ENCODE assay signal across 23 cellular contexts in genomic region chr1:5692649-5693048, GRCh38.
DNase-seq lines count a peak whose midpoint lies in the region; ATAC-seq, FAIRE-seq and TF ChIP-seq lines count a peak whose summit lies in the region.
"Had no signal": no experiment of that assay in that cellular context is flagged by ENCODE, and none has a peak within 500 bp of the region (broad histone marks: within the 10 kb centered on the region; RNA-seq: fewer than 3 reads in every experiment).

No MANE protein-coding gene starts in this region.

- no peaks in the 10 kb centered on the region for H3K36me3 ChIP-seq in HepG2 (replicated peaks in 1 of 2; ENCODE audit: control insufficient read depth in 1 of 2, insufficient read depth in 2 of 2, low read length in 2 of 2)
- no peaks in the 10 kb centered on the region for H3K36me3 ChIP-seq in right lobe of liver
- H3K36me3 ChIP-seq in hepatocyte (replicated peaks; ENCODE audit: insufficient read depth, low read depth): no peaks in the 10 kb centered on the region
- H3K36me3 ChIP-seq: BLaER1 had no signal

- H3K27ac ChIP-seq in HepG2 (ENCODE audit: extremely low read length, insufficient read depth, low read length) (no peak overlapping the region), right lobe of liver (no peak overlapping the region), hepatocyte (peak overlapping the region; percentile 42)
- H3K27ac ChIP-seq: 22Rv1, BLaER1, C4-2B, GM23248 had no signal

- TF ChIP-seq POLR2A in HepG2 (IDR thresholded peaks at IDR 0.05; ENCODE audit: insufficient read depth in 1 of 2, low read depth in 2 of 2, low read length in 2 of 2) (no peak), right lobe of liver (IDR thresholded peaks at IDR 0.05) (no peak)

- POLR2A ChIA-PET in HepG2 (lab: Yijun Ruan, JAX) (no interaction called here), MCF 10A (lab: Yijun Ruan, JAX) (no interaction called here)

- BruUV-seq in HepG2 (replicated peaks; lab: Mats Ljungman, UMichigan): no TSS peak
- BruUV-seq in MCF 10A (replicated peaks; lab: Mats Ljungman, UMichigan): no TSS peak

- H3K79me2 ChIP-seq in HepG2 (ENCODE audit: insufficient read depth, low read length): no peaks in the 10 kb centered on the region
- H3K79me2 ChIP-seq in hepatocyte: no peaks in the 10 kb centered on the region

- CTCF ChIA-PET in HepG2 (lab: Yijun Ruan, JAX; ENCODE audit: low intra/inter-chr PET ratio, low total read pairs) (no interaction called here), MCF 10A (lab: Yijun Ruan, JAX) (interaction anchor here (0.7 kb wide), 1 partner anchor 788 kb away, joined by 5 read pairs; no protein-coding TSS in a partner anchor)

- no peaks in the 10 kb centered on the region for H3K36me3 Mint-ChIP-seq in MCF 10A (ENCODE audit: insufficient read depth, unreplicated experiment)
- H3K36me3 Mint-ChIP-seq: CD8-positive, alpha-beta memory T cell had no signal

- H3K27me3 Mint-ChIP-seq in MCF 10A (ENCODE audit: insufficient read depth, unreplicated experiment): peaks cover 21% of the 10 kb centered on the region

- H3K4me1 ChIP-seq in HepG2 (ENCODE audit: insufficient read depth, low read length) (no peaks in the 10 kb centered on the region), right lobe of liver (no peaks in the 10 kb centered on the region), hepatocyte (ENCODE audit: insufficient read depth) (peaks cover 13% of the 10 kb centered on the region)

- H3K9me2 ChIP-seq in hepatocyte (replicated peaks; ENCODE audit: insufficient read depth): no peaks in the 10 kb centered on the region

- H3K4me2 ChIP-seq in HepG2 (ENCODE audit: low read depth, low read length) (no peak overlapping the region), hepatocyte (no peak overlapping the region)
- H3K4me2 ChIP-seq: BLaER1 had no signal

- DNase-seq in HepG2 (ENCODE audit: low spot score) (no peak), right lobe of liver (no peak), hepatocyte (ENCODE audit: low spot score) (peak; percentile 68), mesenteric fat pad (ENCODE audit: low spot score) (peak; percentile 55), D721Med (ENCODE audit: insufficient read length, low spot score) (no peak), MCF 10A (ENCODE audit: unreplicated experiment) (no peak), GM03348 (ENCODE audit: low spot score) (no peak)
- DNase-seq: CD4-positive, alpha-beta T cell; CD8-positive, alpha-beta memory T cell; DMS53; DMS79 treated with DMSO at 0.1 percent for 48 hours; GF-D8; GM23248; H9 had no signal

- no peak overlapping the region for H3K9ac ChIP-seq in HepG2 (ENCODE audit: insufficient read depth, low read depth, low read length)
- H3K9ac ChIP-seq: BLaER1, GM23248 had no signal

- no peak for FAIRE-seq in HepG2 (lab: Jason Lieb, UNC)
- no peak for FAIRE-seq in D721Med (lab: Jason Lieb, UNC)
- FAIRE-seq: A204.1, GM12878, GM19239 had no signal

- no peaks in the 10 kb centered on the region for H3K9me3 Mint-ChIP-seq in MCF 10A (ENCODE audit: unreplicated experiment)
- H3K9me3 Mint-ChIP-seq: CD4-positive, alpha-beta T cell; CD8-positive, alpha-beta memory T cell; H9 had no signal

- H2AFZ ChIP-seq in HepG2 (ENCODE audit: low read length) (no peak overlapping the region), hepatocyte (no peak overlapping the region)
- H2AFZ ChIP-seq: GM23248 had no signal

- in situ Hi-C loops in HepG2 (cut with HindIII; ENCODE audit: extremely low pct_ligation_motif_present, low pct_unique_long_range_greater_than_20kb): no loop called here

- TF ChIP-seq EP300 in HepG2 (IDR thresholded peaks at IDR 0.05; ENCODE audit: low read depth in 2 of 2, low read length in 2 of 2): no peak
- no peak for TF ChIP-seq EP300 in HepG2 (CRISPR knock-in tag; IDR thresholded peaks at IDR 0.05; ENCODE audit: borderline replicate concordance)

- no peaks in the 10 kb centered on the region for H3K9me3 ChIP-seq in HepG2 (ENCODE audit: low read length)
- H3K9me3 ChIP-seq in right lobe of liver: no peaks in the 10 kb centered on the region
- H3K9me3 ChIP-seq in hepatocyte (ENCODE audit: low read depth): no peaks in the 10 kb centered on the region
- H3K9me3 ChIP-seq: BLaER1 had no signal

- H3K27me3 ChIP-seq in HepG2 (ENCODE audit: control insufficient read depth in 1 of 2, insufficient read depth in 2 of 2, low read length in 2 of 2): peaks cover 1 to 20% of the 10 kb centered on the region in 2 experiments; a peak in 4 of 5 replicates
- no peaks in the 10 kb centered on the region for H3K27me3 ChIP-seq in right lobe of liver
- H3K27me3 ChIP-seq in hepatocyte: no peaks in the 10 kb centered on the region
- H3K27me3 ChIP-seq: BLaER1 had no signal

- no peak overlapping the region for H3K4me3 Mint-ChIP-seq in MCF 10A (ENCODE audit: unreplicated experiment)
- H3K4me3 Mint-ChIP-seq: B cell; CD4-positive, alpha-beta T cell; CD8-positive, alpha-beta memory T cell; H9 had no signal

- TF ChIP-seq CTCF in HepG2 (CRISPR knock-in tag; IDR thresholded peaks at IDR 0.05) (no peak), right lobe of liver (IDR thresholded peaks at IDR 0.05) (no peak), hepatocyte (IDR thresholded peaks at IDR 0.05; ENCODE audit: poor library complexity) (no peak), D721Med (IDR thresholded peaks at IDR 0.05; ENCODE audit: insufficient read depth, missing control alignments) (no peak), MCF 10A (IDR thresholded peaks at IDR 0.05; ENCODE audit: unreplicated experiment) (no peak)

- TF ChIP-seq RAD21 in HepG2 (CRISPR knock-in tag; IDR thresholded peaks at IDR 0.05): no peak

- H3K4me1 Mint-ChIP-seq in MCF 10A (ENCODE audit: insufficient read depth, unreplicated experiment): no peaks in the 10 kb centered on the region
- H3K4me1 Mint-ChIP-seq: B cell; CD8-positive, alpha-beta memory T cell had no signal

- no peaks in the 10 kb centered on the region for H4K20me1 ChIP-seq in HepG2 (ENCODE audit: insufficient read depth, low read length)
- H4K20me1 ChIP-seq in hepatocyte (ENCODE audit: insufficient read depth, poor library complexity, severe bottlenecking): no peaks in the 10 kb centered on the region
- H4K20me1 ChIP-seq: BLaER1 had no signal

- H3K4me3 ChIP-seq in HepG2 (replicated peaks in 1 of 3; ENCODE audit: insufficient read depth in 1 of 3, low read depth in 2 of 3, low read length in 3 of 3) (no peak overlapping the region), right lobe of liver (no peak overlapping the region), hepatocyte (no peak overlapping the region)
- H3K4me3 ChIP-seq: BLaER1, GM12878, GM23248 had no signal

- WGBS in HepG2 (ENCODE audit: low lambda C conversion rate): 0% methylated on average over 3 of the region's 6 CpGs
- WGBS in right lobe of liver (ENCODE audit: insufficient coverage, low coverage, low lambda C conversion rate, missing lambda C conversion rate): 52% methylated on average over 2 of the region's 6 CpGs
- 77% methylated on average over 5 of the region's 6 CpGs for WGBS in hepatocyte (ENCODE audit: low lambda C conversion rate, missing lambda C conversion rate)

- ATAC-seq in HepG2 (no peak), right lobe of liver (no peak), HG02884 (IDR thresholded peaks at IDR 0.05; ENCODE audit: unreplicated experiment) (no peak)
- ATAC-seq: GM12878, HCT116 had no signal

- H3K27ac Mint-ChIP-seq in MCF 10A (ENCODE audit: low read depth, unreplicated experiment): no peak overlapping the region
- H3K27ac Mint-ChIP-seq: B cell; CD4-positive, alpha-beta T cell; CD8-positive, alpha-beta memory T cell; H9 had no signal

- intact Hi-C loops in HepG2 (cut with micrococcal nuclease; ENCODE audit: unreplicated experiment): no loop called here
- intact Hi-C loops in right lobe of liver (cut with DNase I): no loop called here
- intact Hi-C loops in MCF 10A (cut with micrococcal nuclease): no loop called here

TF ChIP-seq in HepG2, 621 proteins besides CTCF, POLR2A, EP300 and RAD21:
- TF ChIP-seq ZNF263 (CRISPR knock-in tag; IDR thresholded peaks at IDR 0.05) (0 out of 2 replicates have a peak, but pooled peaks have one; percentile 22), NFAT5 (CRISPR knock-in tag; IDR thresholded peaks at IDR 0.05) (no peak)
TF ChIP-seq in HepG2: peak in this region for 1.

Comparison
In these comparisons a context has a peak if more than half of its experiments do, and no peak if none do; other contexts are left out.
1. DNase-seq: peak in hepatocyte (single experiment) and mesenteric fat pad (single experiment); none in HepG2 (single experiment), right lobe of liver (0 of 3), D721Med (single experiment), MCF 10A (single experiment) and GM03348 (single experiment).